9 cellular contexts compared by ENCODE assay signal in genomic region chr9:137550958-137551655, GRCh38. TPM values are rescaled to one million over a fixed set of nuclear protein-coding genes. Genes with fewer than 3 reads are reported as not detected.
DNase-seq lines count a peak whose midpoint lies in the region; ATAC-seq, FAIRE-seq and TF ChIP-seq lines count a peak whose summit lies in the region.
"Had no signal": no experiment of that assay in that cellular context is flagged by ENCODE, and none has a peak within 500 bp of the region (broad histone marks: within the 10 kb centered on the region; RNA-seq: fewer than 3 reads in every experiment).

No MANE protein-coding gene starts in this region.

- WGBS in liver, result under 1% methylated on average over 61 of the region's 61 CpGs
- WGBS in suprapubic skin, result 0% methylated on average over 13 of the region's 61 CpGs

- ATAC-seq in GM21528 (IDR thresholded peaks at IDR 0.05; ENCODE audit: low FRiP score, unreplicated experiment) (peak; percentile 46), HG03469 (IDR thresholded peaks at IDR 0.05; ENCODE audit: unreplicated experiment) (no peak)

- peaks cover 9% of the 10 kb centered on the region for H3K36me3 ChIP-seq in GM06990 (ENCODE audit: control insufficient read depth, insufficient read depth, low read length)
- peaks cover 19% of the 10 kb centered on the region for H3K36me3 ChIP-seq in HUES48 (ENCODE audit: control insufficient read depth, insufficient read depth, low read length)
- H3K36me3 ChIP-seq in OCI-LY7 (ENCODE audit: insufficient read depth, low read length), result peaks cover 33% of the 10 kb centered on the region
- H3K36me3 ChIP-seq in bronchial epithelial cell (ENCODE audit: control insufficient read depth, insufficient read depth, low read length), result peaks cover 6% of the 10 kb centered on the region
- peaks cover 0 to 16% (median 5%) of the 10 kb centered on the region in 4 donors for H3K36me3 ChIP-seq in liver (ENCODE audit: control insufficient read depth in 4 of 4, insufficient read depth in 3 of 4, low read depth in 1 of 4, low read length in 3 of 4)
- H3K36me3 ChIP-seq in suprapubic skin, result peaks cover 13% of the 10 kb centered on the region

- DNase-seq in GM06990 (ENCODE audit: extremely low read depth, insufficient read length) (peak; percentile 76), OCI-LY7 (ENCODE audit: low spot score) (no peak), bronchial epithelial cell (ENCODE audit: low read depth) (peak; percentile 16), suprapubic skin (ENCODE audit: low spot score in 2 of 2) (peak; percentile 89)

- intact Hi-C loops in OCI-LY7 (cut with micrococcal nuclease; ENCODE audit: unreplicated experiment), result loop anchor here (2.0 kb wide), 1 partner anchor 54 kb away; the partner anchor contains the start of gene ARRDC1

- no peaks in the 10 kb centered on the region for H3K4me1 ChIP-seq in HUES48 (ENCODE audit: control insufficient read depth, insufficient read depth, low read length)
- peaks cover 16% of the 10 kb centered on the region for H3K4me1 ChIP-seq in OCI-LY7 (ENCODE audit: insufficient read depth, low read length, poor library complexity, severe bottlenecking)
- H3K4me1 ChIP-seq in liver (ENCODE audit: control insufficient read depth in 4 of 4, insufficient read depth in 4 of 4, low read length in 3 of 4), result peaks cover 11 to 50% (median 26%) of the 10 kb centered on the region in 4 donors
- H3K4me1 ChIP-seq in suprapubic skin, result peaks cover 48% of the 10 kb centered on the region

- H3K27ac ChIP-seq in HUES48 (ENCODE audit: low read depth, low read length) (no peak overlapping the region), OCI-LY7 (ENCODE audit: low read depth, low read length, poor library complexity, severe bottlenecking) (peak overlapping the region; percentile 32), liver (ENCODE audit: low read depth in 1 of 2, low read length in 2 of 2) (peak overlapping the region; percentile 60 to 68), suprapubic skin (peak overlapping the region; percentile 92)

- no peak for TF ChIP-seq POLR2A in suprapubic skin (IDR thresholded peaks at IDR 0.05)

- CTCF ChIA-PET in OCI-LY7 (lab: Charles Lee; ENCODE audit: unreplicated experiment), result no interaction called here

- H3K9me3 ChIP-seq in HUES48 (ENCODE audit: control insufficient read depth, insufficient read depth, low read length) (no peaks in the 10 kb centered on the region), OCI-LY7 (ENCODE audit: low read length) (no peaks in the 10 kb centered on the region), liver (ENCODE audit: control insufficient read depth in 4 of 4, low read length in 3 of 4) (no peaks in the 10 kb centered on the region), suprapubic skin (no peaks in the 10 kb centered on the region)

- peaks cover 6% of the 10 kb centered on the region; the same call in 1 of the 2 replicates for H3K79me2 ChIP-seq in OCI-LY7 (ENCODE audit: insufficient read depth, low read depth, low read length)

- no peaks in the 10 kb centered on the region for H3K9me2 ChIP-seq in OCI-LY7 (ENCODE audit: insufficient read depth, low read length)

- no peaks in the 10 kb centered on the region for H4K20me1 ChIP-seq in OCI-LY7 (ENCODE audit: insufficient read depth, low read length)

- peak in 1 of 2 donors; percentile 15 for TF ChIP-seq RAD21 in liver (IDR thresholded peaks at IDR 0.05)

- no peak for TF ChIP-seq EP300 in suprapubic skin (IDR thresholded peaks at IDR 0.05)

- no peak overlapping the region for H3K9ac ChIP-seq in HUES48 (ENCODE audit: low read depth, low read length)
- H3K9ac ChIP-seq in liver (ENCODE audit: low read depth in 1 of 2, low read length in 2 of 2), result no peak overlapping the region

- peak overlapping the region; percentile 75 for H3K4me3 ChIP-seq in GM06990 (replicated peaks; ENCODE audit: low read depth, low read length)
- H3K4me3 ChIP-seq in HUES48 (ENCODE audit: low read depth, low read length), result peak overlapping the region; percentile 66
- H3K4me3 ChIP-seq in OCI-LY7 (ENCODE audit: low read depth, low read length, poor library complexity, severe bottlenecking), result peak overlapping the region; percentile 86
- H3K4me3 ChIP-seq in bronchial epithelial cell (ENCODE audit: low read depth, low read length), result peak overlapping the region; percentile 59
- peak overlapping the region in 2 of 3 donors; percentile 62 to 94 for H3K4me3 ChIP-seq in liver (ENCODE audit: low read depth in 1 of 3, low read length in 3 of 3)
- H3K4me3 ChIP-seq in suprapubic skin, result peak overlapping the region; percentile 95

- H3K27me3 ChIP-seq in GM06990 (replicated peaks; ENCODE audit: control insufficient read depth, insufficient read depth, low read length), result no peaks in the 10 kb centered on the region
- H3K27me3 ChIP-seq in HUES48 (ENCODE audit: control insufficient read depth, insufficient read depth, low read length), result no peaks in the 10 kb centered on the region
- H3K27me3 ChIP-seq in bronchial epithelial cell (ENCODE audit: control insufficient read depth, insufficient read depth, low read length), result no peaks in the 10 kb centered on the region
- no peaks in the 10 kb centered on the region for H3K27me3 ChIP-seq in liver (ENCODE audit: control insufficient read depth in 4 of 4, insufficient read depth in 4 of 4, low read length in 3 of 4)
- no peaks in the 10 kb centered on the region for H3K27me3 ChIP-seq in suprapubic skin

- BruUV-seq in OCI-LY7 (replicated peaks; lab: Mats Ljungman, UMichigan), result no TSS peak

- no peak for FAIRE-seq in bronchial epithelial cell (lab: Jason Lieb, UNC)
- FAIRE-seq: colon had no signal

- peak overlapping the region; percentile 72; the same call in 1 of the 2 replicates for H2AFZ ChIP-seq in OCI-LY7 (ENCODE audit: low read length)

- POLR2A ChIA-PET in OCI-LY7 (lab: Charles Lee), result interaction anchor here (0.6 to 0.7 kb wide), 2 partner anchors 9 to 119 kb away, joined by 3 read pairs; no protein-coding TSS in a partner anchor

- TF ChIP-seq CTCF in GM06990 (IDR thresholded peaks at IDR 0.05; ENCODE audit: insufficient read depth, low read length, poor library complexity, severe bottlenecking) (peak; percentile 45), OCI-LY7 (conservative IDR thresholded peaks at IDR 0.05; ENCODE audit: low read length) (peak; percentile 40; the same call in 1 of the 2 replicates), bronchial epithelial cell (IDR thresholded peaks at IDR 0.05; ENCODE audit: insufficient read depth, low read length, severe bottlenecking) (peak; percentile 51), liver (IDR thresholded peaks at IDR 0.05; ENCODE audit: low read depth, low read length, missing input control) (peak; percentile 36), suprapubic skin (IDR thresholded peaks at IDR 0.05) (peak; percentile 32 to 55)

- peak overlapping the region; percentile 92 for H3K4me2 ChIP-seq in OCI-LY7 (ENCODE audit: low read length)

TF ChIP-seq in liver, 16 proteins besides CTCF, POLR2A, EP300 and RAD21 (continues in another document):
- no peak for TF ChIP-seq REST (IDR thresholded peaks at IDR 0.05)
- no peak for TF ChIP-seq YY1 (IDR thresholded peaks at IDR 0.05)
- TF ChIP-seq HNF4G (IDR thresholded peaks at IDR 0.05), result no peak

RNA-seq across cellular contexts. Expression of gene MRPL41, which starts 0.6 kb away (rescaled TPM):
- total RNA-seq in OCI-LY7 (2014; rRNA removed; shearing (Covaris generic)), result 26.4 and 38.3 TPM in 2 replicates
- 29.3 and 34.8 TPM in 2 replicates for total RNA-seq in OCI-LY7 (2022)
- total RNA-seq in bronchial epithelial cell, result 64.2 and 81.8 TPM in 2 replicates
- total RNA-seq in liver, result 10 to 100 TPM; 31.7 to 34.4 TPM
- polyA plus RNA-seq in liver, result 100 to 1,000 TPM in 1 of 2 donors, 10 to 100 TPM in 1; 64.3 to 120 TPM
- 10 to 100 TPM; 44.1 to 70.0 (median 55.3) TPM for total RNA-seq in suprapubic skin

RNA-seq across cellular contexts. Expression of gene PNPLA7, which starts 0.9 kb away (rescaled TPM):
- 0.80 and 1.5 TPM in 2 replicates for total RNA-seq in OCI-LY7 (2014; rRNA removed; shearing (Covaris generic))
- total RNA-seq in OCI-LY7 (2022) (8.5 and 10.2 TPM in 2 replicates), bronchial epithelial cell (0.26 TPM in 2 replicates), liver (1 to 10 TPM in 1 of 2 donors, under 1 TPM in 1; 0.75 to 6.5 TPM), suprapubic skin (10 to 100 TPM; 12.2 to 97.0 (median 33.3) TPM)
- polyA plus RNA-seq in liver, result 1 to 10 TPM; 1.0 to 3.3 TPM

RNA-seq across cellular contexts. Expression of gene DPH7, which starts 27.6 kb away (rescaled TPM):
- 71.7 and 72.9 TPM in 2 replicates for total RNA-seq in OCI-LY7 (2014; rRNA removed; shearing (Covaris generic))
- total RNA-seq in OCI-LY7 (2022), result 88.2 and 95.6 TPM in 2 replicates
- total RNA-seq in bronchial epithelial cell, result 23.6 and 33.7 TPM in 2 replicates
- total RNA-seq in liver, result 10 to 100 TPM in 1 of 2 donors, 1 to 10 TPM in 1; 9.4 to 18.9 TPM
- polyA plus RNA-seq in liver, result 10 to 100 TPM in 1 of 2 donors, 1 to 10 TPM in 1; 7.9 to 15.1 TPM
- 10 to 100 TPM; 26.8 to 64.8 (median 34.1) TPM for total RNA-seq in suprapubic skin

RNA-seq across cellular contexts. Expression of gene ZMYND19, which starts 39.2 kb away (rescaled TPM):
- total RNA-seq in OCI-LY7 (2014; rRNA removed; shearing (Covaris generic)), result 48.4 and 48.5 TPM in 2 replicates
- total RNA-seq in OCI-LY7 (2022) (62.2 and 65.8 TPM in 2 replicates), bronchial epithelial cell (30.7 and 34.2 TPM in 2 replicates), liver (1 to 10 TPM; 7.0 to 7.1 TPM), suprapubic skin (10 to 100 TPM; 19.2 to 39.4 (median 28.3) TPM)
- polyA plus RNA-seq in liver, result 1 to 10 TPM; 2.4 to 7.0 TPM

RNA-seq across cellular contexts. Expression of gene ARRDC1, which starts 54.4 kb away (rescaled TPM):
- 47.0 and 70.3 TPM in 2 replicates for total RNA-seq in OCI-LY7 (2014; rRNA removed; shearing (Covaris generic))
- total RNA-seq in OCI-LY7 (2022) (59.6 and 64.6 TPM in 2 replicates), bronchial epithelial cell (114 and 136 TPM in 2 replicates), liver (10 to 100 TPM in 1 of 2 donors, 1 to 10 TPM in 1; 9.8 to 31.6 TPM), suprapubic skin (100 to 1,000 TPM in 1 of 4 donors, 10 to 100 TPM in 3; 79.2 to 143 (median 85.8) TPM)
- 10 to 100 TPM; 19.9 to 26.9 TPM for polyA plus RNA-seq in liver
